ENCODE assay signal across 9 cellular contexts in genomic region chr10:110628161-110628560, GRCh38. TPM values are rescaled to one million over a fixed set of nuclear protein-coding genes. Genes with fewer than 3 reads are reported as not detected.
"Had no signal": no experiment of that assay in that cellular context is flagged by ENCODE, and none has a peak within 500 bp of the region (broad histone marks: within the 10 kb centered on the region; RNA-seq: fewer than 3 reads in every experiment).

No MANE protein-coding gene starts in this region.

- ATAC-seq: HepG2, K562 had no signal

- H3K4me3 ChIP-seq: K562 had no signal

- H3K27ac Mint-ChIP-seq: IgD-negative memory B cell had no signal

- H3K27ac ChIP-seq: HL-60, KMS-11 had no signal

- H3K4me2 ChIP-seq: KMS-11 had no signal

- DNase-seq: IMR-90, KBM-7, KG1 had no signal

- H3K4me3 Mint-ChIP-seq: IgD-negative memory B cell had no signal

- H3K36me3 Mint-ChIP-seq: IgD-negative memory B cell had no signal

- H3K4me1 Mint-ChIP-seq: IgD-negative memory B cell had no signal

RNA-seq across cellular contexts. Expression of gene RBM20, which starts 16.0 kb away (rescaled TPM):
- total RNA-seq: HT-29 had no signal
- polyA plus RNA-seq: IgD-negative memory B cell had no signal
